Comparison of ENCODE assay signal across 29 cellular contexts in the genomic region with DNA sequence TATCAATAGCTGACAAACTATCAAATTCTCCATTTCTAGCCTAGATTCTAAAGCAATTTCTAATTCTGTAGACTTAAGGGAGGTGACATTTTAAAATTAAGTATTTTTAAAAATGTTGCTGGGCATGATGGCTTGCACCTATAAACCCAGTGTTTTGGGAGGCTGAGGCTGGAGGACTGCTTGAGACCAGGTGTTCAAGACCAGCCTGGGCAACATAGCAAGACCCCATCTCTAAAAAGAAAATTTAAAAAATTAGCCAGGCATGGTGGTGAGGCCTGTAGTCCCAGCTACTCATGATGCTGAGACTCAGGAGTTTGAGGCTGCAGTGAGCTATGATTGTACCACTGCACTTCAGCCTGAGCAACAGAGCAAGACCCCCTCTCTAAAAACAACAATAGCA.
"Had no signal": no experiment of that assay in that cellular context is flagged by ENCODE, and none has a peak within 500 bp of the region (broad histone marks: within the 10 kb centered on the region; RNA-seq: fewer than 3 reads in every experiment).

No MANE protein-coding gene starts in this region.

- H3K4me3 Mint-ChIP-seq: stimulated activated effector memory CD8-positive, alpha-beta T cell treated with anti-CD3 and anti-CD28 coated beads, Interleukin-12 subunit alpha, Interleukin-12 subunit beta, amount 100 ng/mL, for 72 hours; stimulated activated memory B cell treated with anti-CD40 and anti-IgM and Interleukin-4, amounts not matched to agents 10 μg/mL and 1 μg/mL and 100 μg/mL, for 72 hours; stimulated activated naive B cell treated with anti-CD40 and anti-IgM and Interleukin-4, amounts not matched to agents 10 μg/mL and 1 μg/mL and 100 μg/mL, for 72 hours; stimulated activated naive CD8-positive, alpha-beta T cell treated with anti-CD3 and anti-CD28 coated beads, Interleukin-15, amount 100 ng/mL, for 72 hours; stimulated activated naive CD8-positive, alpha-beta T cell treated with anti-CD3 and anti-CD28 coated beads, Interleukin-15, Interleukin-2, amounts not matched to agents 100 ng/mL and 50 ng/mL, for 24 hours; type B pancreatic cell had no signal

- H3K27me3 Mint-ChIP-seq: stimulated activated memory B cell treated with anti-CD40 and anti-IgM and Interleukin-4, amounts not matched to agents 10 μg/mL and 1 μg/mL and 100 μg/mL, for 72 hours; stimulated activated naive B cell treated with anti-CD40 and anti-IgM and Interleukin-4, amounts not matched to agents 10 μg/mL and 1 μg/mL and 100 μg/mL, for 72 hours; stimulated activated naive CD8-positive, alpha-beta T cell treated with anti-CD3 and anti-CD28 coated beads, Interleukin-15, amount 100 ng/mL, for 72 hours; stimulated activated naive CD8-positive, alpha-beta T cell treated with anti-CD3 and anti-CD28 coated beads, Interleukin-15, Interleukin-2, amounts not matched to agents 100 ng/mL and 50 ng/mL, for 24 hours; type B pancreatic cell had no signal

- H3K4me3 ChIP-seq: stomach, suprapubic skin, testis, thoracic aorta, thyroid gland, tibial artery, tibial nerve, transverse colon, upper lobe of left lung, upper lobe of right lung, uterus, vagina had no signal

- H3K27me3 ChIP-seq: stomach, suprapubic skin, testis, thyroid gland, tibial artery, tibial nerve, transverse colon, upper lobe of left lung, upper lobe of right lung, uterus, vagina had no signal

- H3K27ac Mint-ChIP-seq: stimulated activated effector memory CD8-positive, alpha-beta T cell treated with anti-CD3 and anti-CD28 coated beads, Interleukin-12 subunit alpha, Interleukin-12 subunit beta, amount 100 ng/mL, for 72 hours; stimulated activated memory B cell treated with anti-CD40 and anti-IgM and Interleukin-4, amounts not matched to agents 10 μg/mL and 1 μg/mL and 100 μg/mL, for 72 hours; stimulated activated naive B cell treated with anti-CD40 and anti-IgM and Interleukin-4, amounts not matched to agents 10 μg/mL and 1 μg/mL and 100 μg/mL, for 72 hours; stimulated activated naive CD8-positive, alpha-beta T cell treated with anti-CD3 and anti-CD28 coated beads, Interleukin-15, amount 100 ng/mL, for 72 hours; stimulated activated naive CD8-positive, alpha-beta T cell treated with anti-CD3 and anti-CD28 coated beads, Interleukin-15, Interleukin-2, amounts not matched to agents 100 ng/mL and 50 ng/mL, for 24 hours; type B pancreatic cell had no signal

- H3K9me3 Mint-ChIP-seq: stimulated activated memory B cell treated with anti-CD40 and anti-IgM and Interleukin-4, amounts not matched to agents 10 μg/mL and 1 μg/mL and 100 μg/mL, for 72 hours; stimulated activated naive B cell treated with anti-CD40 and anti-IgM and Interleukin-4, amounts not matched to agents 10 μg/mL and 1 μg/mL and 100 μg/mL, for 72 hours; type B pancreatic cell had no signal

- ATAC-seq: stimulated activated effector memory CD8-positive, alpha-beta T cell treated with anti-CD3 and anti-CD28 coated beads, Interleukin-12 subunit alpha, Interleukin-12 subunit beta, amount 100 ng/mL, for 72 hours; stimulated activated memory B cell treated with anti-CD40 and anti-IgM and Interleukin-4, amounts not matched to agents 10 μg/mL and 1 μg/mL and 100 μg/mL, for 72 hours; stimulated activated naive B cell treated with anti-CD40 and anti-IgM and Interleukin-4, amounts not matched to agents 10 μg/mL and 1 μg/mL and 100 μg/mL, for 72 hours; stimulated activated naive CD8-positive, alpha-beta T cell treated with anti-CD3 and anti-CD28 coated beads, Interleukin-15, amount 100 ng/mL, for 72 hours; stimulated activated naive CD8-positive, alpha-beta T cell treated with anti-CD3 and anti-CD28 coated beads, Interleukin-15, Interleukin-2, amounts not matched to agents 100 U/mL and 50 U/mL, for 24 hours; upper lobe of right lung had no signal

- H3K36me3 ChIP-seq: suprapubic skin, thoracic aorta, tibial nerve, uterus, vagina had no signal

- H3K4me1 Mint-ChIP-seq: stimulated activated effector memory CD8-positive, alpha-beta T cell treated with anti-CD3 and anti-CD28 coated beads, Interleukin-12 subunit alpha, Interleukin-12 subunit beta, amount 100 ng/mL, for 72 hours; stimulated activated memory B cell treated with anti-CD40 and anti-IgM and Interleukin-4, amounts not matched to agents 10 μg/mL and 1 μg/mL and 100 μg/mL, for 72 hours; stimulated activated naive B cell treated with anti-CD40 and anti-IgM and Interleukin-4, amounts not matched to agents 10 μg/mL and 1 μg/mL and 100 μg/mL, for 72 hours; stimulated activated naive CD8-positive, alpha-beta T cell treated with anti-CD3 and anti-CD28 coated beads, Interleukin-15, amount 100 ng/mL, for 72 hours had no signal

- DNase-seq: stimulated activated CD4-positive, alpha-beta T cell treated with anti-CD3 and anti-CD28 coated beads, Interleukin-2, amount 100 ng/mL, for 48 hours; stimulated activated CD4-positive, alpha-beta T cell treated with anti-CD3 and anti-CD28 coated beads, Interleukin-4, amount 100 ng/mL, for 1 hour; stimulated activated CD4-positive, alpha-beta T cell treated with anti-CD3 and anti-CD28 coated beads, Interleukin-4, amount 100 ng/mL, for 24 hours; stimulated activated CD4-positive, alpha-beta T cell treated with anti-CD3 and anti-CD28 coated beads, Interleukin-4, amount 100 ng/mL, for 4 hours; stimulated activated CD8-positive, alpha-beta memory T cell treated with anti-CD3 and anti-CD28 coated beads, Interleukin-4, amount 100 ng/mL, for 48 hours; stimulated activated naive B cell treated with anti-CD40 and anti-IgM and Interleukin-4, amounts not matched to agents 10 μg/mL and 1 μg/mL and 100 μg/mL, for 72 hours; stimulated activated naive CD4-positive, alpha-beta T cell; stimulated activated naive CD4-positive, alpha-beta T cell treated with Interleukin-2 at 50 U/mL for 16 hours; stimulated activated naive CD8-positive, alpha-beta T cell treated with anti-CD3 and anti-CD28 coated beads, Interleukin-15, amount 100 ng/mL, for 72 hours; stimulated activated naive CD8-positive, alpha-beta T cell treated with anti-CD3 and anti-CD28 coated beads, Interleukin-15, Interleukin-2, amounts not matched to agents 100 U/mL and 50 U/mL, for 24 hours; stomach; substantia nigra; testis; thyroid gland; tibial artery; transverse colon; trophoblast cell; upper lobe of left lung; upper lobe of right lung; uterus had no signal

- H3K36me3 Mint-ChIP-seq: stimulated activated effector memory CD8-positive, alpha-beta T cell treated with anti-CD3 and anti-CD28 coated beads, Interleukin-12 subunit alpha, Interleukin-12 subunit beta, amount 100 ng/mL, for 72 hours; stimulated activated memory B cell treated with anti-CD40 and anti-IgM and Interleukin-4, amounts not matched to agents 10 μg/mL and 1 μg/mL and 100 μg/mL, for 72 hours; stimulated activated naive B cell treated with anti-CD40 and anti-IgM and Interleukin-4, amounts not matched to agents 10 μg/mL and 1 μg/mL and 100 μg/mL, for 72 hours had no signal

- FAIRE-seq: urothelium cell line had no signal

- H3K4me1 ChIP-seq: stomach, suprapubic skin, testis, thyroid gland, tibial artery, tibial nerve, uterus, vagina had no signal

- H3K27ac ChIP-seq: stomach, suprapubic skin, testis, thoracic aorta, thyroid gland, tibial artery, tibial nerve, transverse colon, upper lobe of left lung, upper lobe of right lung, uterus, vagina had no signal

- H3K9me3 ChIP-seq: stomach, suprapubic skin, testis, thoracic aorta, thyroid gland, tibial artery, tibial nerve, transverse colon, upper lobe of left lung, upper lobe of right lung, uterus, vagina had no signal
